6 cellular contexts compared by ENCODE assay signal in genomic region chr11:118998388-118998717, GRCh38. TPM values are rescaled to one million over a fixed set of nuclear protein-coding genes. Genes with fewer than 3 reads are reported as not detected.
DNase-seq lines count a peak whose midpoint lies in the region; ATAC-seq and TF ChIP-seq lines count a peak whose summit lies in the region.

No MANE protein-coding gene starts in this region.

- H3K4me1 Mint-ChIP-seq in activated CD4-positive, alpha-beta memory T cell treated with anti-CD3 and anti-CD28 coated beads, Interleukin-2, amount 10 ng/mL, durations not matched to agents 7 days and 5 days: peaks cover 38% of the 10 kb centered on the region

- peak overlapping the region; percentile 99 for H3K4me3 Mint-ChIP-seq in activated CD4-positive, alpha-beta memory T cell treated with anti-CD3 and anti-CD28 coated beads, Interleukin-2, amount 10 ng/mL, durations not matched to agents 7 days and 5 days

- CTCF ChIA-PET in activated CD4-positive, alpha-beta memory T cell treated with anti-CD3 and anti-CD28 coated beads, Interleukin-2, amount 10 ng/mL, durations not matched to agents 7 days and 5 days (lab: Charles Lee): interaction anchor here (1.9 to 3.0 kb wide), 3 partner anchors 9 to 33 kb away, joined by 5 to 12 read pairs (median 6); partner anchors contain the start of gene SLC37A4

- no peaks in the 10 kb centered on the region for H3K27me3 Mint-ChIP-seq in activated CD4-positive, alpha-beta memory T cell treated with anti-CD3 and anti-CD28 coated beads, Interleukin-2, amount 10 ng/mL, durations not matched to agents 7 days and 5 days

- POLR2A ChIA-PET in activated CD4-positive, alpha-beta memory T cell treated with anti-CD3 and anti-CD28 coated beads, Interleukin-2, amount 10 ng/mL, durations not matched to agents 7 days and 5 days (lab: Charles Lee): interaction anchor here (0.9 to 5.7 kb wide), 22 partner anchors 9 to 323 kb away, joined by 3 to 150 read pairs (median 8); partner anchors contain the start of genes C2CD2L, DDX6, HMBS and HYOU1

- H3K27me3 ChIP-seq in lower lobe of right lung (ENCODE audit: low read depth): no peaks in the 10 kb centered on the region

- DNase-seq in activated CD4-positive, alpha-beta memory T cell treated with anti-CD3 and anti-CD28 coated beads, Interleukin-2, amount 10 ng/mL, durations not matched to agents 7 days and 5 days: no peak
- DNase-seq in lower lobe of right lung (no peak), DMS79 (lab: John Stamatoyannopoulos, UW) (no peak)
- no peak for DNase-seq in stimulated activated CD4-positive, alpha-beta T cell treated with anti-CD3 and anti-CD28 coated beads, Interleukin-2, amount 100 ng/mL, for 24 hours

- peak overlapping the region; percentile 94 for H3K27ac ChIP-seq in lower lobe of right lung

- H3K27ac Mint-ChIP-seq in activated CD4-positive, alpha-beta memory T cell treated with anti-CD3 and anti-CD28 coated beads, Interleukin-2, amount 10 ng/mL, durations not matched to agents 7 days and 5 days: peak overlapping the region; percentile 95

- H3K4me3 ChIP-seq in lower lobe of right lung: peak overlapping the region; percentile 96

- peak; percentile 15 for ATAC-seq in HG02759 (IDR thresholded peaks at IDR 0.05; ENCODE audit: unreplicated experiment)
- ATAC-seq in lower lobe of right lung: peak; percentile 33 to 43
- ATAC-seq in HG03432 (IDR thresholded peaks at IDR 0.05; ENCODE audit: unreplicated experiment): no peak

- H3K36me3 Mint-ChIP-seq in activated CD4-positive, alpha-beta memory T cell treated with anti-CD3 and anti-CD28 coated beads, Interleukin-2, amount 10 ng/mL, durations not matched to agents 7 days and 5 days (ENCODE audit: low read depth): peaks cover 46% of the 10 kb centered on the region

- H3K4me1 ChIP-seq in lower lobe of right lung: peaks cover 30% of the 10 kb centered on the region

- H3K36me3 ChIP-seq in lower lobe of right lung: peaks cover 41% of the 10 kb centered on the region

- H3K9me3 Mint-ChIP-seq in activated CD4-positive, alpha-beta memory T cell treated with anti-CD3 and anti-CD28 coated beads, Interleukin-2, amount 10 ng/mL, durations not matched to agents 7 days and 5 days: no peaks in the 10 kb centered on the region

- TF ChIP-seq CTCF in lower lobe of right lung (IDR thresholded peaks at IDR 0.05): no peak

- no peaks in the 10 kb centered on the region for H3K9me3 ChIP-seq in lower lobe of right lung

- intact Hi-C loops in lower lobe of right lung (cut with DNase I): no loop called here

RNA-seq across cellular contexts. Expression of gene CENATAC, which starts 0.4 kb away (rescaled TPM):
- 10 to 100 TPM; 34.6 to 35.0 TPM for total RNA-seq in activated CD4-positive, alpha-beta memory T cell treated with anti-CD3 and anti-CD28 coated beads, Interleukin-2, amount 10 ng/mL, durations not matched to agents 7 days and 5 days
- 51.0 TPM for total RNA-seq in lower lobe of right lung

RNA-seq across cellular contexts. Expression of gene RPS25, which starts 19.8 kb away (rescaled TPM):
- total RNA-seq in activated CD4-positive, alpha-beta memory T cell treated with anti-CD3 and anti-CD28 coated beads, Interleukin-2, amount 10 ng/mL, durations not matched to agents 7 days and 5 days: 1,000 to 10,000 TPM; 1,257 to 1,287 TPM
- total RNA-seq in lower lobe of right lung: 878 TPM

RNA-seq across cellular contexts. Expression of gene TRAPPC4, which starts 20.2 kb away (rescaled TPM):
- 10 to 100 TPM; 67.0 to 71.1 TPM for total RNA-seq in activated CD4-positive, alpha-beta memory T cell treated with anti-CD3 and anti-CD28 coated beads, Interleukin-2, amount 10 ng/mL, durations not matched to agents 7 days and 5 days
- 49.7 TPM for total RNA-seq in lower lobe of right lung

RNA-seq across cellular contexts. Expression of gene FOXR1, which starts 26.8 kb away (rescaled TPM):
- not detected for total RNA-seq in activated CD4-positive, alpha-beta memory T cell treated with anti-CD3 and anti-CD28 coated beads, Interleukin-2, amount 10 ng/mL, durations not matched to agents 7 days and 5 days
- not detected for total RNA-seq in lower lobe of right lung

RNA-seq across cellular contexts. Expression of gene SLC37A4, which starts 32.3 kb away (rescaled TPM):
- 10 to 100 TPM; 31.6 to 33.9 TPM for total RNA-seq in activated CD4-positive, alpha-beta memory T cell treated with anti-CD3 and anti-CD28 coated beads, Interleukin-2, amount 10 ng/mL, durations not matched to agents 7 days and 5 days
- 13.2 TPM for total RNA-seq in lower lobe of right lung
